Comparison of ENCODE assay signal across 8 cellular contexts in the genomic region with DNA sequence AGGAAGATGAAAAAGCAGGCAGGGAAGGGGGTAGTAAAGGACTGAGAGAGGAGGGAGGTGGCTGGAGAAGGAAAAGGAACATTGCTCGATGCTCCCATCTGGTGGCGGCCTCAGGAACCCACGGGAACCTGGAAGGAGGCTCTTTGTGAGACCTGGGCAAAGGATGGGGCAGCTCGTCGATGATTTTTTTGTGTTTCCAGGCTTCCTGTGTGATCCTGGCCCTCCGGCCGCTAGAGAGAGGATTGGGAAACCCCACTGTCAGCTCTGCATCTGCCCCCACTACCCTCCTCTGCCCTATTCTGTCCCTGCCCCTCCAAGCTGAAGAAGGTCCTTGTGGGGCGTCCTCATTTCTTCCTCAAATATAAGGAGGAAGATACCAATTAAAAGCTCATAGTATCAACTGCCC. TPM values are rescaled to one million over a fixed set of nuclear protein-coding genes. Genes with fewer than 3 reads are reported as not detected.
DNase-seq lines count a peak whose midpoint lies in the region; ATAC-seq and TF ChIP-seq lines count a peak whose summit lies in the region.

No MANE protein-coding gene starts in this region.

- 18% methylated on average over 8 of the region's 8 CpGs for WGBS in prostate gland

- H3K27me3 ChIP-seq in Loucy (ENCODE audit: insufficient read depth, low read length, poor library complexity, severe bottlenecking) (no peaks in the 10 kb centered on the region), RWPE2 (ENCODE audit: insufficient read depth, poor library complexity, severe bottlenecking) (no peaks in the 10 kb centered on the region), prostate gland (replicated peaks; ENCODE audit: insufficient read depth) (no peaks in the 10 kb centered on the region)

- H3K4me1 ChIP-seq in Loucy (ENCODE audit: insufficient read depth, low read length, poor library complexity, severe bottlenecking) (no peaks in the 10 kb centered on the region), RWPE2 (ENCODE audit: insufficient read depth, poor library complexity, severe bottlenecking) (no peaks in the 10 kb centered on the region), prostate gland (replicated peaks) (no peaks in the 10 kb centered on the region)

- no peaks in the 10 kb centered on the region for H3K9me2 ChIP-seq in Loucy (replicated peaks; ENCODE audit: low read depth, low read length)

- no peaks in the 10 kb centered on the region for H3K79me2 ChIP-seq in Loucy (ENCODE audit: insufficient read depth, low read length)

- no peak overlapping the region for H3K4me3 ChIP-seq in Loucy (ENCODE audit: low read length, poor library complexity, severe bottlenecking)
- H3K4me3 ChIP-seq in RWPE2 (ENCODE audit: severe bottlenecking), result no peak overlapping the region
- H3K4me3 ChIP-seq in prostate gland, result no peak overlapping the region

- peak overlapping the region; percentile 67; the same call in 1 of the 2 replicates for H2AFZ ChIP-seq in Loucy (ENCODE audit: low read length)

- no peaks in the 10 kb centered on the region for H3K9me3 Mint-ChIP-seq in activated naive CD4-positive, alpha-beta T cell treated with anti-CD3 and anti-CD28 coated beads, Interleukin-2, amount 50 U/mL, for 72 hours

- H3K36me3 ChIP-seq in Loucy (ENCODE audit: insufficient read depth, low read length), result no peaks in the 10 kb centered on the region
- no peaks in the 10 kb centered on the region for H3K36me3 ChIP-seq in RWPE2 (ENCODE audit: low read depth)
- no peaks in the 10 kb centered on the region for H3K36me3 ChIP-seq in prostate gland

- H4K20me1 ChIP-seq in Loucy (ENCODE audit: insufficient read depth, low read length, poor library complexity, severe bottlenecking), result no peaks in the 10 kb centered on the region

- no peaks in the 10 kb centered on the region for H3K36me3 Mint-ChIP-seq in activated naive CD4-positive, alpha-beta T cell treated with anti-CD3 and anti-CD28 coated beads, Interleukin-2, amount 50 U/mL, for 72 hours

- no peak overlapping the region for H3K27ac ChIP-seq in RWPE2 (ENCODE audit: poor library complexity, severe bottlenecking)
- no peak overlapping the region for H3K27ac ChIP-seq in prostate gland

- peak overlapping the region in 1 of 2 donors; percentile 4 for H3K27ac Mint-ChIP-seq in activated naive CD4-positive, alpha-beta T cell treated with anti-CD3 and anti-CD28 coated beads, Interleukin-2, amount 50 U/mL, for 72 hours

- TF ChIP-seq CTCF in Loucy (conservative IDR thresholded peaks at IDR 0.05; ENCODE audit: low read length), result peak; percentile 80
- TF ChIP-seq CTCF in RWPE2 (IDR thresholded peaks at IDR 0.05; ENCODE audit: poor library complexity, severe bottlenecking), result peak; percentile 82
- TF ChIP-seq CTCF in prostate gland (IDR thresholded peaks at IDR 0.05), result peak; percentile 68 to 88 (median 85)

- ATAC-seq in RWPE2 (ENCODE audit: low read depth) (peak; percentile 79), HG03469 (IDR thresholded peaks at IDR 0.05; ENCODE audit: unreplicated experiment) (no peak), HG03442 (IDR thresholded peaks at IDR 0.05; ENCODE audit: unreplicated experiment) (no peak)
- ATAC-seq in activated naive CD4-positive, alpha-beta T cell treated with anti-CD3 and anti-CD28 coated beads, Interleukin-2, amount 50 U/mL, for 72 hours, result peak; percentile 68 to 72

- no peak overlapping the region for H3K4me2 ChIP-seq in Loucy (ENCODE audit: low read depth, low read length, poor library complexity, severe bottlenecking)

- intact Hi-C loops in head of caudate nucleus (cut with DNase I), result loop anchor here (2.0 to 5.0 kb wide), 2 partner anchors 57 to 295 kb away; a partner anchor contains a TSS
- intact Hi-C loops in prostate gland (cut with DNase I), result loop anchor here (2.0 to 5.0 kb wide), 2 partner anchors 59 to 360 kb away; no protein-coding TSS in a partner anchor

- no peaks in the 10 kb centered on the region for H3K9me3 ChIP-seq in Loucy (ENCODE audit: insufficient read depth, low read depth, low read length)
- H3K9me3 ChIP-seq in RWPE2 (ENCODE audit: severe bottlenecking), result no peaks in the 10 kb centered on the region
- H3K9me3 ChIP-seq in prostate gland, result no peaks in the 10 kb centered on the region

- no peaks in the 10 kb centered on the region for H3F3A ChIP-seq in Loucy (ENCODE audit: low read depth)

- H3K9ac ChIP-seq in Loucy (ENCODE audit: low read depth, low read length, poor library complexity, severe bottlenecking), result no peak overlapping the region

- DNase-seq in ELF-1 (ENCODE audit: low read depth, low spot score) (peak; percentile 90), RWPE2 (ENCODE audit: low spot score) (no peak), head of caudate nucleus (peak; percentile 46 to 94 (median 86)), prostate gland (ENCODE audit: low spot score) (peak; percentile 55)
- DNase-seq in activated naive CD4-positive, alpha-beta T cell treated with anti-CD3 and anti-CD28 coated beads, Interleukin-2, amount 50 U/mL, for 72 hours (ENCODE audit: low spot score in 2 of 2), result peak; percentile 53 to 62

- TF ChIP-seq POLR2A in prostate gland (IDR thresholded peaks at IDR 0.05), result no peak

RNA-seq across cellular contexts. Expression of a gene that starts 6.6 kb away (rescaled TPM):
- not detected for total RNA-seq in activated naive CD4-positive, alpha-beta T cell treated with anti-CD3 and anti-CD28 coated beads, Interleukin-2, amount 50 U/mL, for 72 hours
- total RNA-seq in prostate gland, result 1 to 10 TPM in 1 of 2 donors, under 1 TPM in 1; 0.18 to 2.4 TPM

RNA-seq across cellular contexts. Expression of a gene that starts 24.2 kb away (rescaled TPM):
- 10 to 100 TPM; 25.7 to 85.5 TPM for total RNA-seq in activated naive CD4-positive, alpha-beta T cell treated with anti-CD3 and anti-CD28 coated beads, Interleukin-2, amount 50 U/mL, for 72 hours
- 10 to 100 TPM; 37.1 to 64.7 TPM for total RNA-seq in prostate gland

Comparison
In these comparisons a context has a peak if more than half of its experiments do, and no peak if none do; other contexts are left out.
1. ATAC-seq: peak in RWPE2 (single experiment) and activated naive CD4-positive, alpha-beta T cell treated with anti-CD3 and anti-CD28 coated beads, Interleukin-2, amount 50 U/mL, for 72 hours (2 of 2); none in HG03469 (single experiment) and HG03442 (single experiment).
2. Peak in every context shown above with its lines, with median percentiles within 50 percentile points of each other: CTCF ChIP-seq.